In genomic region chr5:145158654-145159199, GRCh38 we compare ENCODE assay signal across 1 cellular context.
TF ChIP-seq lines count a peak whose summit lies in the region.

No MANE protein-coding gene starts in this region.

TF ChIP-seq in H1, 55 proteins besides CTCF, POLR2A, EP300 and RAD21:
- TF ChIP-seq NANOG (IDR thresholded peaks at IDR 0.05; ENCODE audit: insufficient read depth, low read depth, low read length, poor library complexity, severe bottlenecking) (no peak), NRF1 (IDR thresholded peaks at IDR 0.05; ENCODE audit: low read depth, low read length) (no peak), ASH2L (IDR thresholded peaks at IDR 0.05; ENCODE audit: low read length) (no peak), FOSL1 (IDR thresholded peaks at IDR 0.05; ENCODE audit: insufficient read depth, low read depth, low read length) (no peak), MAX (IDR thresholded peaks at IDR 0.05) (no peak), TCF12 (IDR thresholded peaks at IDR 0.05; ENCODE audit: low read depth, low read length) (no peak), RNF2 (IDR thresholded peaks at IDR 0.05; ENCODE audit: borderline replicate concordance, low read depth, low read length, missing control alignments, poor library complexity, severe bottlenecking) (no peak), E2F6 (IDR thresholded peaks at IDR 0.05) (no peak)
